In genomic region chr3:172094621-172095557, GRCh38 we compare ENCODE assay signal across 8 cellular contexts. TPM values are rescaled to one million over a fixed set of nuclear protein-coding genes. Genes with fewer than 3 reads are reported as not detected.
DNase-seq lines count a peak whose midpoint lies in the region; ATAC-seq and TF ChIP-seq lines count a peak whose summit lies in the region.

No MANE protein-coding gene starts in this region.

- H3K4me1 ChIP-seq in CD8-positive, alpha-beta T cell (ENCODE audit: insufficient read depth, low read length) = peaks cover 22% of the 10 kb centered on the region

- no peaks in the 10 kb centered on the region for H3K9me3 Mint-ChIP-seq in effector memory CD8-positive, alpha-beta T cell
- H3K9me3 Mint-ChIP-seq in CD8-positive, alpha-beta T cell = no peaks in the 10 kb centered on the region

- no peaks in the 10 kb centered on the region for H3K27me3 ChIP-seq in CD8-positive, alpha-beta T cell (ENCODE audit: insufficient read depth, low read length)

- no peaks in the 10 kb centered on the region for H3K36me3 Mint-ChIP-seq in effector memory CD8-positive, alpha-beta T cell (ENCODE audit: insufficient read depth)
- no peaks in the 10 kb centered on the region for H3K36me3 Mint-ChIP-seq in CD8-positive, alpha-beta T cell

- POLR2A ChIA-PET in CD8-positive, alpha-beta T cell (lab: Charles Lee) = interaction anchor here (0.7 to 1.5 kb wide), 2 partner anchors 12 to 159 kb away, joined by 3 to 6 read pairs; no protein-coding TSS in a partner anchor

- H3K4me3 ChIP-seq in CD8-positive, alpha-beta T cell (ENCODE audit: low read depth, low read length) = no peak overlapping the region

- H3K9me3 ChIP-seq in CD8-positive, alpha-beta T cell (ENCODE audit: low read length) = no peaks in the 10 kb centered on the region

- TF ChIP-seq CTCF in GM12874 (IDR thresholded peaks at IDR 0.05; ENCODE audit: insufficient read depth, low read depth, low read length) = peak; percentile 42; the same call in 1 of the 2 replicates
- TF ChIP-seq CTCF in CD8-positive, alpha-beta T cell (IDR thresholded peaks at IDR 0.05) = no peak

- ATAC-seq in GM21423 (IDR thresholded peaks at IDR 0.05; ENCODE audit: unreplicated experiment) = peak; percentile 98
- peak; percentile 85 for ATAC-seq in HG03565 (IDR thresholded peaks at IDR 0.05; ENCODE audit: unreplicated experiment)
- ATAC-seq in effector memory CD8-positive, alpha-beta T cell (replicated peaks) = peak; percentile 78
- ATAC-seq in CD8-positive, alpha-beta T cell = no peak

- no peaks in the 10 kb centered on the region for H3K36me3 ChIP-seq in CD8-positive, alpha-beta T cell (ENCODE audit: insufficient read depth, low read length)

- peaks cover 20 to 26% of the 10 kb centered on the region in 2 donors for H3K4me1 Mint-ChIP-seq in effector memory CD8-positive, alpha-beta T cell (ENCODE audit: low read depth in 2 of 2)
- H3K4me1 Mint-ChIP-seq in CD8-positive, alpha-beta T cell (ENCODE audit: low read depth) = peaks cover 40% of the 10 kb centered on the region

- CTCF ChIA-PET in CD8-positive, alpha-beta T cell (lab: Charles Lee) = interaction anchor here (0.8 kb wide), 1 partner anchor 10 kb away, joined by 3 read pairs; no protein-coding TSS in a partner anchor

- H3K27ac ChIP-seq in CD8-positive, alpha-beta T cell (ENCODE audit: low read depth, low read length) = no peak overlapping the region

- no peak overlapping the region for H3K4me3 Mint-ChIP-seq in effector memory CD8-positive, alpha-beta T cell
- no peak overlapping the region for H3K4me3 Mint-ChIP-seq in CD8-positive, alpha-beta T cell

- H3K27ac Mint-ChIP-seq in effector memory CD8-positive, alpha-beta T cell = no peak overlapping the region
- H3K27ac Mint-ChIP-seq in CD8-positive, alpha-beta T cell = no peak overlapping the region

- no peaks in the 10 kb centered on the region for H3K27me3 Mint-ChIP-seq in effector memory CD8-positive, alpha-beta T cell
- H3K27me3 Mint-ChIP-seq in CD8-positive, alpha-beta T cell (ENCODE audit: low read depth) = no peaks in the 10 kb centered on the region

- no peak for DNase-seq in effector memory CD8-positive, alpha-beta T cell
- DNase-seq in CD8-positive, alpha-beta T cell = no peak
- DNase-seq in NCI-H1436 (lab: John Stamatoyannopoulos, UW) (no peak), pons (ENCODE audit: low spot score) (no peak), dedifferentiated amniotic fluid mesenchymal stem cell (ENCODE audit: extremely low spot score) (no peak)

- intact Hi-C loops in CD8-positive, alpha-beta T cell (cut with DNase I, micrococcal nuclease) = no loop called here

RNA-seq across cellular contexts. Expression of gene FNDC3B, which starts 55.5 kb away (rescaled TPM):
- total RNA-seq in CD8-positive, alpha-beta T cell = 10 to 100 TPM; 13.2 to 14.4 TPM
